ENCODE assay signal across 3 cellular contexts in genomic region chr4:164396439-164396838, GRCh38.
TF ChIP-seq lines count a peak whose summit lies in the region.

No MANE protein-coding gene starts in this region.

TF ChIP-seq in HCT116, 20 proteins besides CTCF, POLR2A, EP300 and RAD21:
- TF ChIP-seq REST (IDR thresholded peaks at IDR 0.05; ENCODE audit: low read depth) (peak; percentile 57), FOSL1 (IDR thresholded peaks at IDR 0.05; ENCODE audit: low read depth) (no peak), MAX (IDR thresholded peaks at IDR 0.05) (no peak), CEBPB (IDR thresholded peaks at IDR 0.05; ENCODE audit: low read depth) (no peak), SRF (IDR thresholded peaks at IDR 0.05; ENCODE audit: low read depth) (no peak), SP1 (IDR thresholded peaks at IDR 0.05; ENCODE audit: low read depth) (no peak), CBX3 (IDR thresholded peaks at IDR 0.05; ENCODE audit: low read depth) (no peak)

TF ChIP-seq in GM12878, 131 proteins besides CTCF, POLR2A, EP300 and RAD21 (continued from another document):
- peak; percentile 65; the same call in 1 of the 2 replicates for TF ChIP-seq REST (IDR thresholded peaks at IDR 0.05; ENCODE audit: low read depth, low read length)
- TF ChIP-seq NFYA (IDR thresholded peaks at IDR 0.05; ENCODE audit: borderline replicate concordance, low read depth, low read length) = no peak

TF ChIP-seq in liver, 16 proteins besides CTCF, POLR2A, EP300 and RAD21:
- peak; percentile 86 for TF ChIP-seq REST (IDR thresholded peaks at IDR 0.05)
- no peak for TF ChIP-seq MAX (IDR thresholded peaks at IDR 0.05)
